In the genomic region with DNA sequence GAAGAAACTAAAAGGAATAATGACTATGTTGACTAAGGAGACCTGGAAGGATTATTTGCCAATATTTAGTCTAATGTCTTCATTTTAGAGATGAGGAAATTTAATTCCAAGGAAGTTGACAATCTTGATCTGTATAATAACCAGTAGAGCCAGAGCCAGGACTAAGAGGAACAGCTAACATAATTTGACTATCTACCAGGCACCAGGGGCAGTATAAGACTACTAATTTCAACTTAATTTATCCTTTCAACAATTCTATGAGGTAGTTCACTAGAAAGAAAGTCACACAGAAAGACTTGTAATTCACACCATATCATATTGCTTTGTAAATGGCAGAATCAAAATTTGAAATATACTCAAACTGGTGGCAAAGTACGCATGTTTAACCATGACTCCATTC, we compare ENCODE assay signal across 18 cellular contexts.
A peak's percentile ranks its signal among the peaks of the same experiment; 100 is the strongest.
DNase-seq lines count a peak whose midpoint lies in the region; ATAC-seq and TF ChIP-seq lines count a peak whose summit lies in the region.
"Had no signal": no experiment of that assay in that cellular context is flagged by ENCODE, and none has a peak within 500 bp of the region (broad histone marks: within the 10 kb centered on the region; RNA-seq: fewer than 3 reads in every experiment).

No MANE protein-coding gene starts in this region.

- no peaks in the 10 kb centered on the region for H3K36me3 ChIP-seq in body of pancreas (replicated peaks in 1 of 2; ENCODE audit: insufficient read depth in 1 of 2, low read depth in 2 of 2)
- H3K36me3 ChIP-seq: brain microvascular endothelial cell had no signal

- H3K27me3 ChIP-seq in body of pancreas, result no peaks in the 10 kb centered on the region
- H3K27me3 ChIP-seq: brain microvascular endothelial cell had no signal

- H3K9me3 ChIP-seq in body of pancreas, result no peaks in the 10 kb centered on the region

- no peak for TF ChIP-seq POLR2A in body of pancreas (IDR thresholded peaks at IDR 0.05)

- TF ChIP-seq CTCF in body of pancreas (IDR thresholded peaks at IDR 0.05), result peak in 5 of 7 experiments; percentile 9 to 42 (median 30)

- WGBS in body of pancreas, 2 donors, result 91 to 100% methylated on average over 1 of the region's 1 CpG

- TF ChIP-seq RAD21 in Ishikawa (IDR thresholded peaks at IDR 0.05; ENCODE audit: low read depth), result 0 out of 2 replicates have a peak, but pooled peaks have one; percentile 8

- H3K27ac ChIP-seq in body of pancreas, result no peak overlapping the region
- H3K27ac ChIP-seq: brain microvascular endothelial cell had no signal

- H3K4me3 ChIP-seq in body of pancreas, result no peak overlapping the region

- intact Hi-C loops in body of pancreas (cut with DNase I), result no loop called here

- TF ChIP-seq EP300 in Ishikawa (IDR thresholded peaks at IDR 0.05; ENCODE audit: borderline replicate concordance), result no peak

- DNase-seq in NCI-H82 (lab: John Stamatoyannopoulos, UW) (peak; percentile 12), NCI-H82 treated with DMSO at 0.1 percent for 48 hours (lab: John Stamatoyannopoulos, UW; ENCODE audit: unreplicated experiment) (no peak), body of pancreas (no peak), renal cortical epithelial cell (ENCODE audit: low read depth) (peak; percentile 4)
- DNase-seq in stimulated activated CD4-positive, alpha-beta T cell treated with anti-CD3 and anti-CD28 coated beads, Interleukin-12 subunit alpha, Interleukin-12 subunit beta, amount 100 ng/mL, for 4 hours, result no peak
- DNase-seq: activated CD4-positive, CD25-positive, alpha-beta regulatory T cell; brain microvascular endothelial cell; CD8-positive, alpha-beta T cell; DMS79 treated with DMSO at 0.1 percent for 48 hours; H7; MM.1S; NCI-H187; Right ventricle myocardium superior; stimulated activated CD4-positive, alpha-beta T cell treated with anti-CD3 and anti-CD28 coated beads, Interleukin-4, amount 100 ng/mL, for 24 hours had no signal

- H3K4me1 ChIP-seq in body of pancreas, result no peaks in the 10 kb centered on the region

- no peak for ATAC-seq in body of pancreas
- ATAC-seq in GM19035 (IDR thresholded peaks at IDR 0.05; ENCODE audit: unreplicated experiment), result no peak
- ATAC-seq in HG03520 (IDR thresholded peaks at IDR 0.05; ENCODE audit: unreplicated experiment), result no peak
- ATAC-seq: CD8-positive, alpha-beta T cell; esophagus mucosa had no signal

TF ChIP-seq in Ishikawa, 13 proteins besides CTCF, POLR2A, EP300 and RAD21:
- no peak for TF ChIP-seq TCF12 (IDR thresholded peaks at IDR 0.05; ENCODE audit: low read depth)
- no peak for TF ChIP-seq REST (IDR thresholded peaks at IDR 0.05; ENCODE audit: low read depth)
- TF ChIP-seq ZBTB7A (IDR thresholded peaks at IDR 0.05; ENCODE audit: low read depth), result no peak
- TF ChIP-seq TEAD4 (IDR thresholded peaks at IDR 0.05), result no peak
- TF ChIP-seq TAF1 (IDR thresholded peaks at IDR 0.05; ENCODE audit: low read depth), result no peak
- TF ChIP-seq, protein P1, sequence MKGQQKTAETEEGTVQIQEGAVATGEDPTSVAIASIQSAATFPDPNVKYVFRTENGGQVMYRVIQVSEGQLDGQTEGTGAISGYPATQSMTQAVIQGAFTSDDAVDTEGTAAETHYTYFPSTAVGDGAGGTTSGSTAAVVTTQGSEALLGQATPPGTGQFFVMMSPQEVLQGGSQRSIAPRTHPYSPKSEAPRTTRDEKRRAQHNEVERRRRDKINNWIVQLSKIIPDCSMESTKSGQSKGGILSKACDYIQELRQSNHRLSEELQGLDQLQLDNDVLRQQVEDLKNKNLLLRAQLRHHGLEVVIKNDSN (IDR thresholded peaks at IDR 0.05), result no peak
- TF ChIP-seq CEBPB (IDR thresholded peaks at IDR 0.05), result no peak
- no peak for TF ChIP-seq NFIC (IDR thresholded peaks at IDR 0.05)

Comparison
In these comparisons a context has a peak if more than half of its experiments do, and no peak if none do; other contexts are left out.
1. DNase-seq: peak in NCI-H82 (single experiment) and renal cortical epithelial cell (single experiment); none in NCI-H82 treated with DMSO at 0.1 percent for 48 hours (single experiment), body of pancreas (0 of 4) and stimulated activated CD4-positive, alpha-beta T cell treated with anti-CD3 and anti-CD28 coated beads, Interleukin-12 subunit alpha, Interleukin-12 subunit beta, amount 100 ng/mL, for 4 hours (single experiment).